ENCODE assay signal across 18 cellular contexts in genomic region chr5:11324521-11325289, GRCh38.
DNase-seq lines count a peak whose midpoint lies in the region; ATAC-seq and TF ChIP-seq lines count a peak whose summit lies in the region.
"Had no signal": no experiment of that assay in that cellular context is flagged by ENCODE, and none has a peak within 500 bp of the region (broad histone marks: within the 10 kb centered on the region; RNA-seq: fewer than 3 reads in every experiment).

No MANE protein-coding gene starts in this region.

- H3K27me3 Mint-ChIP-seq in GM23338 (ENCODE audit: insufficient read depth, low read depth, poor library complexity): peaks cover 3% of the 10 kb centered on the region

- H3K9me3 ChIP-seq in right lobe of liver: no peaks in the 10 kb centered on the region
- H3K9me3 ChIP-seq in sigmoid colon: no peaks in the 10 kb centered on the region

- H3K36me3 ChIP-seq in right lobe of liver (no peaks in the 10 kb centered on the region), sigmoid colon (no peaks in the 10 kb centered on the region), GM23338 (ENCODE audit: insufficient read depth) (no peaks in the 10 kb centered on the region)
- H3K36me3 ChIP-seq: cardiac muscle cell, WERI-Rb-1 had no signal

- H3K27ac ChIP-seq in coronary artery (peak overlapping the region; percentile 59 to 76), right lobe of liver (peak overlapping the region in 2 of 3 donors; percentile 35 to 63), sigmoid colon (peak overlapping the region in 3 of 4 donors; percentile 16 to 41 (median 30)), GM23338 (ENCODE audit: low read depth) (no peak overlapping the region)
- H3K27ac ChIP-seq: cardiac muscle cell, WERI-Rb-1 had no signal

- no peaks in the 10 kb centered on the region for H3F3A ChIP-seq in GM23338 (replicated peaks; ENCODE audit: low read depth)

- 35% methylated on average over 5 of the region's 5 CpGs for WGBS in right lobe of liver (ENCODE audit: insufficient coverage, low coverage, low lambda C conversion rate, missing lambda C conversion rate)
- WGBS in sigmoid colon, 2 donors: 58 to 61% methylated on average over 5 of the region's 5 CpGs

- TF ChIP-seq CTCF in coronary artery (IDR thresholded peaks at IDR 0.05) (no peak), right lobe of liver (IDR thresholded peaks at IDR 0.05) (no peak), sigmoid colon (IDR thresholded peaks at IDR 0.05) (no peak), GM23338 (conservative IDR thresholded peaks at IDR 0.05; ENCODE audit: low read depth in 2 of 2) (no peak), GM20000 (IDR thresholded peaks at IDR 0.05; ENCODE audit: extremely low read depth, missing control alignments) (no peak)

- TF ChIP-seq POLR2A in right lobe of liver (IDR thresholded peaks at IDR 0.05) (no peak), sigmoid colon (IDR thresholded peaks at IDR 0.05) (no peak)

- peaks cover 4% of the 10 kb centered on the region; the same call in 2 of the 3 replicates for H3K4me1 Mint-ChIP-seq in GM23338
- H3K4me1 Mint-ChIP-seq: activated naive CD4-positive, alpha-beta T cell treated with anti-CD3 and anti-CD28 coated beads, Interleukin-2, amount 50 U/mL, for 24 hours had no signal

- H3K4me3 ChIP-seq in coronary artery (peak overlapping the region; percentile 25), right lobe of liver (no peak overlapping the region), sigmoid colon (no peak overlapping the region), GM23338 (no peak overlapping the region)
- H3K4me3 ChIP-seq: cardiac muscle cell had no signal

- peak; percentile 62 to 74 (median 68) for ATAC-seq in right lobe of liver
- ATAC-seq in GM23338: no peak
- ATAC-seq: natural killer cell had no signal

- H3K9me2 ChIP-seq in GM23338 (ENCODE audit: insufficient read depth): no peaks in the 10 kb centered on the region

- in situ Hi-C loops in KBM-7 (cut with MboI; ENCODE audit: low pct_unique_long_range_greater_than_20kb, low sequenced_read_pairs): no loop called here

- H4K20me1 ChIP-seq in GM23338 (replicated peaks; ENCODE audit: insufficient read depth): no peaks in the 10 kb centered on the region

- DNase-seq in M059J (ENCODE audit: low read depth): peak; percentile 19
- DNase-seq in coronary artery (ENCODE audit: low spot score): no peak
- DNase-seq in right lobe of liver: no peak
- no peak for DNase-seq in sigmoid colon
- no peak for DNase-seq in GM23338 (ENCODE audit: low spot score)
- no peak for DNase-seq in GM20000 (ENCODE audit: low spot score)
- DNase-seq in KBM-7: no peak
- DNase-seq in NCI-H446 treated with DMSO at 0.1 percent for 48 hours (lab: John Stamatoyannopoulos, UW): no peak
- DNase-seq: activated CD4-positive, alpha-beta memory T cell treated with anti-CD3 and anti-CD28 coated beads for 36 hours; activated T-cell treated with anti-CD3 and anti-CD28 coated beads, Interleukin-2, amount 50 U/mL, for 1 hour; natural killer cell; NCI-H1436 treated with DMSO at 0.1 percent for 48 hours; NCI-H446; SHP77 treated with DMSO at 0.1 percent for 48 hours; WERI-Rb-1 had no signal

- no peak overlapping the region for H2AFZ ChIP-seq in GM23338

- H3K27me3 ChIP-seq in right lobe of liver: no peaks in the 10 kb centered on the region
- no peaks in the 10 kb centered on the region for H3K27me3 ChIP-seq in sigmoid colon
- no peaks in the 10 kb centered on the region for H3K27me3 ChIP-seq in GM23338 (ENCODE audit: insufficient read depth)
- H3K27me3 ChIP-seq: cardiac muscle cell had no signal

- H3K36me3 Mint-ChIP-seq in GM23338 (ENCODE audit: low read depth): no peaks in the 10 kb centered on the region
- H3K36me3 Mint-ChIP-seq: activated CD4-positive, alpha-beta memory T cell treated with anti-CD3 and anti-CD28 coated beads for 36 hours; activated naive CD4-positive, alpha-beta T cell treated with anti-CD3 and anti-CD28 coated beads, Interleukin-2, amount 50 U/mL, for 24 hours; natural killer cell had no signal

- TF ChIP-seq EP300 in sigmoid colon (IDR thresholded peaks at IDR 0.05): no peak

- H3K4me3 Mint-ChIP-seq in GM23338: no peak overlapping the region
- H3K4me3 Mint-ChIP-seq: activated CD4-positive, alpha-beta memory T cell treated with anti-CD3 and anti-CD28 coated beads for 36 hours; activated naive CD4-positive, alpha-beta T cell treated with anti-CD3 and anti-CD28 coated beads, Interleukin-2, amount 50 U/mL, for 24 hours; natural killer cell; T-helper 1 cell treated with Interleukin-12 subunit alpha and Interleukin-12 subunit beta and Interleukin-4 antibody, amounts not matched to agents 30 μg/mL and 1 μg/mL, for 36 hours had no signal

- no peaks in the 10 kb centered on the region for H3K9me3 Mint-ChIP-seq in GM23338
- H3K9me3 Mint-ChIP-seq: activated CD4-positive, alpha-beta memory T cell treated with anti-CD3 and anti-CD28 coated beads for 36 hours; activated naive CD4-positive, alpha-beta T cell treated with anti-CD3 and anti-CD28 coated beads, Interleukin-2, amount 50 U/mL, for 24 hours; natural killer cell; T-helper 1 cell treated with Interleukin-12 subunit alpha and Interleukin-12 subunit beta and Interleukin-4 antibody, amounts not matched to agents 30 μg/mL and 1 μg/mL, for 36 hours had no signal

- no peaks in the 10 kb centered on the region for H3K79me2 ChIP-seq in GM23338 (replicated peaks; ENCODE audit: insufficient read depth)

- H3K27ac Mint-ChIP-seq in GM23338: no peak overlapping the region
- H3K27ac Mint-ChIP-seq: activated CD4-positive, alpha-beta memory T cell treated with anti-CD3 and anti-CD28 coated beads for 36 hours; activated naive CD4-positive, alpha-beta T cell treated with anti-CD3 and anti-CD28 coated beads, Interleukin-2, amount 50 U/mL, for 24 hours; natural killer cell; T-helper 1 cell treated with Interleukin-12 subunit alpha and Interleukin-12 subunit beta and Interleukin-4 antibody, amounts not matched to agents 30 μg/mL and 1 μg/mL, for 36 hours had no signal

- H3K4me2 ChIP-seq in GM23338: no peak overlapping the region

- peaks cover 0 to 24% (median 2%) of the 10 kb centered on the region in 4 donors for H3K4me1 ChIP-seq in right lobe of liver
- no peaks in the 10 kb centered on the region for H3K4me1 ChIP-seq in sigmoid colon
- H3K4me1 ChIP-seq in GM23338 (ENCODE audit: insufficient read depth): no peaks in the 10 kb centered on the region

- intact Hi-C loops in right lobe of liver (cut with DNase I): no loop called here
- intact Hi-C loops in sigmoid colon (cut with DNase I): no loop called here

TF ChIP-seq in GM23338, 12 proteins besides CTCF, POLR2A, EP300 and RAD21:
- TF ChIP-seq ETS1 (IDR thresholded peaks at IDR 0.05) (no peak), EZH2phosphoT487 (IDR thresholded peaks at IDR 0.05; ENCODE audit: unreplicated experiment) (no peak)
